Comparison of ENCODE assay signal across 1 cellular context in the genomic region with DNA sequence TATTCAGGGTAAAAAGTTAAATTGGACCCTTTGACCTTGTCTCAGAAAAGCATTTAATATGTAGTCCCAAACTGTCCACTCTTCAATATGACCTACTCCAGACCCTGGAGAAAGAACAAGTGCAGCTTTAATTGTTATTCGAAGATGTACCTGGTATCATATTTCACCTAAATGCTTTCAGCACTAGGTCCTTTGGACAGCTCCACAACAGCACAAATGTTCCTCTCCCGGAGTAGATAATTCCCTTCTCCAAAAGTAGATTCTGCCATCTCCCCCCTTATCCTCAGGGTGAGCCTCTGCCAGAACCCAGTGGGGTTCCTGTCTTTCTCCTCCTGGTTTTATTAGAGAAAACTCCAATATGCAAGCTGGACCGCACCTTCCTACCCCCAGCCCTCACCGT.
A peak's percentile ranks its signal among the peaks of the same experiment; 100 is the strongest.
TF ChIP-seq lines count a peak whose summit lies in the region.

No MANE protein-coding gene starts in this region.

TF ChIP-seq in K562, 482 proteins besides CTCF, POLR2A, EP300 and RAD21:
- TF ChIP-seq NR3C1 (CRISPR knock-in tag; IDR thresholded peaks at IDR 0.05): no peak
- TF ChIP-seq, protein P1, sequence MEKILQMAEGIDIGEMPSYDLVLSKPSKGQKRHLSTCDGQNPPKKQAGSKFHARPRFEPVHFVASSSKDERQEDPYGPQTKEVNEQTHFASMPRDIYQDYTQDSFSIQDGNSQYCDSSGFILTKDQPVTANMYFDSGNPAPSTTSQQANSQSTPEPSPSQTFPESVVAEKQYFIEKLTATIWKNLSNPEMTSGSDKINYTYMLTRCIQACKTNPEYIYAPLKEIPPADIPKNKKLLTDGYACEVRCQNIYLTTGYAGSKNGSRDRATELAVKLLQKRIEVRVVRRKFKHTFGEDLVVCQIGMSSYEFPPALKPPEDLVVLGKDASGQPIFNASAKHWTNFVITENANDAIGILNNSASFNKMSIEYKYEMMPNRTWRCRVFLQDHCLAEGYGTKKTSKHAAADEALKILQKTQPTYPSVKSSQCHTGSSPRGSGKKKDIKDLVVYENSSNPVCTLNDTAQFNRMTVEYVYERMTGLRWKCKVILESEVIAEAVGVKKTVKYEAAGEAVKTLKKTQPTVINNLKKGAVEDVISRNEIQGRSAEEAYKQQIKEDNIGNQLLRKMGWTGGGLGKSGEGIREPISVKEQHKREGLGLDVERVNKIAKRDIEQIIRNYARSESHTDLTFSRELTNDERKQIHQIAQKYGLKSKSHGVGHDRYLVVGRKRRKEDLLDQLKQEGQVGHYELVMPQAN (IDR thresholded peaks at IDR 0.05; ENCODE audit: borderline replicate concordance): no peak
- peak; percentile 85 for TF ChIP-seq MIER1 (IDR thresholded peaks at IDR 0.05; ENCODE audit: low read depth)
- no peak for TF ChIP-seq ZFX (CRISPR knock-in tag; IDR thresholded peaks at IDR 0.05)
- TF ChIP-seq ZNF184 (CRISPR knock-in tag; IDR thresholded peaks at IDR 0.05): no peak
- peak; percentile 86 for TF ChIP-seq REST (CRISPR knock-in tag; IDR thresholded peaks at IDR 0.05; ENCODE audit: low read depth)
- no peak for TF ChIP-seq ZKSCAN3 (CRISPR knock-in tag; IDR thresholded peaks at IDR 0.05)
- TF ChIP-seq BRCA1 (IDR thresholded peaks at IDR 0.05): no peak
- TF ChIP-seq BRCA1 (CRISPR knock-in tag; IDR thresholded peaks at IDR 0.05): no peak
- no peak for TF ChIP-seq ELK1 (CRISPR knock-in tag; IDR thresholded peaks at IDR 0.05)
- TF ChIP-seq HNRNPK (IDR thresholded peaks at IDR 0.05; ENCODE audit: low read depth, low read length, poor library complexity, severe bottlenecking): no peak
- no peak for TF ChIP-seq ZNF239 (CRISPR knock-in tag; IDR thresholded peaks at IDR 0.05)
- no peak for TF ChIP-seq BACH1 (tag; IDR thresholded peaks at IDR 0.05)
- no peak for TF ChIP-seq YBX1 (IDR thresholded peaks at IDR 0.05)
- peak; percentile 94 for TF ChIP-seq EHMT2 (IDR thresholded peaks at IDR 0.05)
- no peak for TF ChIP-seq SOX6 (IDR thresholded peaks at IDR 0.05)
